Comparison of ENCODE assay signal across 9 cellular contexts in the genomic region with DNA sequence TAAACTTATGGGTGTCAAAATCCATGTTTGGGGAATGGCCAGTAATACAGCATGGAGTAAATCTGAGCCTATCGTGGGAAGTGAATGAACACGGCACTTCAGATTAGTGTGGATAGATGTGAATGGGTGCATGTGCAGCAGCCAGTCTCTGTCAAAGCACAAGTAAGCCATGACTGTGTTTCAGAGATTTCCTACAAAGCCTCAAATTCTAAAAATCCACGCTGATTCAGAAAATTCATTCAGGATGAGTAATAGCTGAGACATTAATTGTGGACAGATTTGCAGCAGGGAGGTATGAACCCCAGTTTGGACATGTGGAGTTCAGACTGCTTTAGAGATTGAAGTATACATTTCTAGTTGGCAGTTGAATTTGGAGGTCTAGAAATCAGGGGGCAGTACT.
A peak's percentile ranks its signal among the peaks of the same experiment; 100 is the strongest.
DNase-seq lines count a peak whose midpoint lies in the region; ATAC-seq, FAIRE-seq and TF ChIP-seq lines count a peak whose summit lies in the region.
"Had no signal": no experiment of that assay in that cellular context is flagged by ENCODE, and none has a peak within 500 bp of the region (broad histone marks: within the 10 kb centered on the region; RNA-seq: fewer than 3 reads in every experiment).

No MANE protein-coding gene starts in this region.

- 59% methylated on average over 3 of the region's 3 CpGs for WGBS in K562 (ENCODE audit: insufficient coverage, low coverage, missing lambda C conversion rate)

- in situ Hi-C loops in K562 (cut with MboI) (no loop called here), KBM-7 (cut with MboI; ENCODE audit: low pct_unique_long_range_greater_than_20kb, low sequenced_read_pairs) (no loop called here)

- H3K9me3 ChIP-seq in K562 (replicated peaks; ENCODE audit: control insufficient read depth, insufficient read depth, low read depth, low read length) = no peaks in the 10 kb centered on the region

- no peak overlapping the region for H3K27ac ChIP-seq in K562 (ENCODE audit: extremely low read depth, low read depth, low read length)

- POLR2A ChIA-PET in K562 (lab: Yijun Ruan, JAX) = interaction anchor here (0.9 to 1.9 kb wide), 3 partner anchors 8 to 14 kb away, joined by 3 to 5 read pairs (median 4); no protein-coding TSS in a partner anchor

- H3K27me3 ChIP-seq in K562 (ENCODE audit: control insufficient read depth in 2 of 2, insufficient read depth in 2 of 2, low read length in 2 of 2) = no peaks in the 10 kb centered on the region

- DNase-seq in HPDE6-E6E7 (ENCODE audit: extremely low spot score) (peak; percentile 41), K562 (ENCODE audit: extremely low read depth in 1 of 4, low spot score in 3 of 4) (no peak), left ventricle myocardium superior (no peak), stromal cell of bone marrow (ENCODE audit: low read depth) (peak; percentile 75), occipital lobe (lab: John Stamatoyannopoulos, UW) (no peak), left colon (no peak), KBM-7 (no peak)
- DNase-seq: activated CD8-positive, alpha-beta T cell treated with anti-CD3 and anti-CD28 coated beads, Interleukin-2, amount 10 ng/mL, durations not matched to agents 7 days and 5 days; stimulated activated CD4-positive, alpha-beta T cell treated with anti-CD3 and anti-CD28 coated beads, Interleukin-2, amount 100 ng/mL, for 24 hours had no signal

- H4K20me1 ChIP-seq in K562 (replicated peaks; ENCODE audit: control insufficient read depth, insufficient read depth, low read length) = peaks cover 15% of the 10 kb centered on the region

- peaks cover 2 to 3% of the 10 kb centered on the region in 2 experiments; a peak in 1 of 5 replicates for H3K4me1 ChIP-seq in K562 (replicated peaks in 1 of 2; ENCODE audit: control insufficient read depth in 2 of 2, insufficient read depth in 2 of 2, low read length in 2 of 2)

- BruUV-seq in K562 (replicated peaks; lab: Mats Ljungman, UMichigan) = no TSS peak

- intact Hi-C loops in K562 (cut with micrococcal nuclease) = no loop called here
- intact Hi-C loops in left ventricle myocardium superior (cut with micrococcal nuclease) = no loop called here
- intact Hi-C loops in left colon (cut with DNase I, micrococcal nuclease) = no loop called here

- H3K79me2 ChIP-seq in K562 (ENCODE audit: control insufficient read depth, insufficient read depth, low read length) = peaks cover 99% of the 10 kb centered on the region

- H3K9ac ChIP-seq in K562 (ENCODE audit: insufficient read depth in 1 of 2, low read depth in 2 of 2, low read length in 2 of 2) = no peak overlapping the region

- no peak for TF ChIP-seq RAD21 in K562 (CRISPR knock-in tag; conservative IDR thresholded peaks at IDR 0.05 in 1 of 2, IDR thresholded peaks at IDR 0.05 in 1 of 2)

- CTCF ChIA-PET in K562 (lab: Yijun Ruan, JAX; ENCODE audit: low intra/inter-chr PET ratio) = no interaction called here

- no peak overlapping the region for H2AFZ ChIP-seq in K562 (ENCODE audit: low read depth, low read length)

- H3K36me3 ChIP-seq in K562 (ENCODE audit: control insufficient read depth, insufficient read depth, low read length) = peaks cover 3% of the 10 kb centered on the region; the same call in 2 of the 3 replicates

- no peak overlapping the region for H3K4me2 ChIP-seq in K562 (ENCODE audit: insufficient read depth, low read length)

- no peak for TF ChIP-seq EP300 in K562 (IDR thresholded peaks at IDR 0.05; ENCODE audit: low read length)

- no peak for FAIRE-seq in K562 (lab: Jason Lieb, UNC)

- no peak for TF ChIP-seq CTCF in K562 (IDR thresholded peaks at IDR 0.05 in 2 of 3, conservative IDR thresholded peaks at IDR 0.05 in 1 of 3; ENCODE audit: insufficient read depth in 2 of 3, low read depth in 1 of 3, low read length in 3 of 3)

- TF ChIP-seq POLR2A in K562 (conservative IDR thresholded peaks at IDR 0.05) = no peak

- peak; percentile 25; the same call in 2 of the 3 replicates for ATAC-seq in K562
- peak; percentile 35 for ATAC-seq in left ventricle myocardium superior
- ATAC-seq in left colon = no peak
- ATAC-seq: activated CD8-positive, alpha-beta T cell treated with anti-CD3 and anti-CD28 coated beads, Interleukin-2, amount 10 ng/mL, durations not matched to agents 7 days and 5 days had no signal

- H3K9me1 ChIP-seq in K562 (ENCODE audit: control insufficient read depth, insufficient read depth, low read length) = no peaks in the 10 kb centered on the region

- no peak overlapping the region for H3K4me3 ChIP-seq in K562

TF ChIP-seq in K562, 482 proteins besides CTCF, POLR2A, EP300 and RAD21:
- TF ChIP-seq KDM1A (IDR thresholded peaks at IDR 0.05) = peak; percentile 65 to 66; a peak in 3 of 4 replicates
- TF ChIP-seq ZNF778 (CRISPR knock-in tag; IDR thresholded peaks at IDR 0.05) = no peak

Comparison
In these comparisons a context has a peak if more than half of its experiments do, and no peak if none do; other contexts are left out.
1. DNase-seq: peak in HPDE6-E6E7 (single experiment) and stromal cell of bone marrow (single experiment); none in K562 (0 of 4), left ventricle myocardium superior (single experiment), occipital lobe (single experiment), left colon (0 of 2) and KBM-7 (single experiment).